ENCODE assay signal across 1 cellular context in genomic region chr4:165403667-165404066, GRCh38.
TF ChIP-seq lines count a peak whose summit lies in the region.

No MANE protein-coding gene starts in this region.

TF ChIP-seq in HepG2, 621 proteins besides CTCF, POLR2A, EP300 and RAD21:
- TF ChIP-seq LBX2 (CRISPR knock-in tag; IDR thresholded peaks at IDR 0.05; ENCODE audit: borderline replicate concordance), result no peak
- TF ChIP-seq ZNF18 (CRISPR knock-in tag; IDR thresholded peaks at IDR 0.05; ENCODE audit: insufficient replicate concordance), result no peak
- TF ChIP-seq HMG20A (CRISPR knock-in tag; IDR thresholded peaks at IDR 0.05; ENCODE audit: borderline replicate concordance), result no peak
- TF ChIP-seq SNRNP70 (IDR thresholded peaks at IDR 0.05; ENCODE audit: low read depth, low read length), result no peak
- TF ChIP-seq ZNF362 (CRISPR knock-in tag; IDR thresholded peaks at IDR 0.05; ENCODE audit: borderline replicate concordance), result no peak
- TF ChIP-seq KIAA2018 (CRISPR knock-in tag; IDR thresholded peaks at IDR 0.05; ENCODE audit: borderline replicate concordance), result no peak
- no peak for TF ChIP-seq IRF2 (CRISPR knock-in tag; IDR thresholded peaks at IDR 0.05)
TF ChIP-seq in HepG2: peak in this region for 0.
